Comparison of ENCODE assay signal across 1 cellular context in the genomic region with DNA sequence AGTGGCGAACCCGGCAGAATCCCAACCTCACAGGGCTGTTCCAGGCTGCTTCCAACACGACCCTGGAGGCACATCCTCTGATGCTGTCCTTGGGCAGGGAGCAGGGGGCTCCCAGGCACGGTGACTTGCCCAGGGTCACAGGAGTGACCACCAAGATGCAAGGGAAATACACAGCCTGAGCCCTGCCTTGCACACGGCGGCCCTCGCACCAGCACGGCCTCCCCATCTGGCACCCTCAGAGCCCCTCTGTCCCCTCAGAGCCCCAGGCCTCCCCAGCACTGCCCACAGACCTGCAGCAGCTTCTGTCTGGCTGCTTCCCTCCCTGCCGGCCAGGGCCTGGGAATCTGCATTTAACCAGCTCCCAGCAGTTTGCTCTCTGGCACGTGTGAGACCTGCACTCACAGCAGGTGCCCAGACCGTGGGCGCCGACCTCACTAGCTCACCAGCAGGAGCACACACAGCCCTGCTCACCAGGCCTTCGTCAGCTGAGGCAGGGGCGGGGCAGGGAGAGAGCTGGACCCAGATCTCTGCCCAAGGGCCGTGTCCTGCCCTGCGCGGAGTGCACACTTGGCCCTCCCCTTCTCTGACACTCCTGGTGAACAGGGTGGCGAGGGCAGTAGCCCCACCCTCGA.
A peak's percentile ranks its signal among the peaks of the same experiment; 100 is the strongest.
TF ChIP-seq lines count a peak whose summit lies in the region.

No MANE protein-coding gene starts in this region.

TF ChIP-seq in HepG2, 621 proteins besides CTCF, POLR2A, EP300 and RAD21 (continued from another document):
- TF ChIP-seq, protein P1, sequence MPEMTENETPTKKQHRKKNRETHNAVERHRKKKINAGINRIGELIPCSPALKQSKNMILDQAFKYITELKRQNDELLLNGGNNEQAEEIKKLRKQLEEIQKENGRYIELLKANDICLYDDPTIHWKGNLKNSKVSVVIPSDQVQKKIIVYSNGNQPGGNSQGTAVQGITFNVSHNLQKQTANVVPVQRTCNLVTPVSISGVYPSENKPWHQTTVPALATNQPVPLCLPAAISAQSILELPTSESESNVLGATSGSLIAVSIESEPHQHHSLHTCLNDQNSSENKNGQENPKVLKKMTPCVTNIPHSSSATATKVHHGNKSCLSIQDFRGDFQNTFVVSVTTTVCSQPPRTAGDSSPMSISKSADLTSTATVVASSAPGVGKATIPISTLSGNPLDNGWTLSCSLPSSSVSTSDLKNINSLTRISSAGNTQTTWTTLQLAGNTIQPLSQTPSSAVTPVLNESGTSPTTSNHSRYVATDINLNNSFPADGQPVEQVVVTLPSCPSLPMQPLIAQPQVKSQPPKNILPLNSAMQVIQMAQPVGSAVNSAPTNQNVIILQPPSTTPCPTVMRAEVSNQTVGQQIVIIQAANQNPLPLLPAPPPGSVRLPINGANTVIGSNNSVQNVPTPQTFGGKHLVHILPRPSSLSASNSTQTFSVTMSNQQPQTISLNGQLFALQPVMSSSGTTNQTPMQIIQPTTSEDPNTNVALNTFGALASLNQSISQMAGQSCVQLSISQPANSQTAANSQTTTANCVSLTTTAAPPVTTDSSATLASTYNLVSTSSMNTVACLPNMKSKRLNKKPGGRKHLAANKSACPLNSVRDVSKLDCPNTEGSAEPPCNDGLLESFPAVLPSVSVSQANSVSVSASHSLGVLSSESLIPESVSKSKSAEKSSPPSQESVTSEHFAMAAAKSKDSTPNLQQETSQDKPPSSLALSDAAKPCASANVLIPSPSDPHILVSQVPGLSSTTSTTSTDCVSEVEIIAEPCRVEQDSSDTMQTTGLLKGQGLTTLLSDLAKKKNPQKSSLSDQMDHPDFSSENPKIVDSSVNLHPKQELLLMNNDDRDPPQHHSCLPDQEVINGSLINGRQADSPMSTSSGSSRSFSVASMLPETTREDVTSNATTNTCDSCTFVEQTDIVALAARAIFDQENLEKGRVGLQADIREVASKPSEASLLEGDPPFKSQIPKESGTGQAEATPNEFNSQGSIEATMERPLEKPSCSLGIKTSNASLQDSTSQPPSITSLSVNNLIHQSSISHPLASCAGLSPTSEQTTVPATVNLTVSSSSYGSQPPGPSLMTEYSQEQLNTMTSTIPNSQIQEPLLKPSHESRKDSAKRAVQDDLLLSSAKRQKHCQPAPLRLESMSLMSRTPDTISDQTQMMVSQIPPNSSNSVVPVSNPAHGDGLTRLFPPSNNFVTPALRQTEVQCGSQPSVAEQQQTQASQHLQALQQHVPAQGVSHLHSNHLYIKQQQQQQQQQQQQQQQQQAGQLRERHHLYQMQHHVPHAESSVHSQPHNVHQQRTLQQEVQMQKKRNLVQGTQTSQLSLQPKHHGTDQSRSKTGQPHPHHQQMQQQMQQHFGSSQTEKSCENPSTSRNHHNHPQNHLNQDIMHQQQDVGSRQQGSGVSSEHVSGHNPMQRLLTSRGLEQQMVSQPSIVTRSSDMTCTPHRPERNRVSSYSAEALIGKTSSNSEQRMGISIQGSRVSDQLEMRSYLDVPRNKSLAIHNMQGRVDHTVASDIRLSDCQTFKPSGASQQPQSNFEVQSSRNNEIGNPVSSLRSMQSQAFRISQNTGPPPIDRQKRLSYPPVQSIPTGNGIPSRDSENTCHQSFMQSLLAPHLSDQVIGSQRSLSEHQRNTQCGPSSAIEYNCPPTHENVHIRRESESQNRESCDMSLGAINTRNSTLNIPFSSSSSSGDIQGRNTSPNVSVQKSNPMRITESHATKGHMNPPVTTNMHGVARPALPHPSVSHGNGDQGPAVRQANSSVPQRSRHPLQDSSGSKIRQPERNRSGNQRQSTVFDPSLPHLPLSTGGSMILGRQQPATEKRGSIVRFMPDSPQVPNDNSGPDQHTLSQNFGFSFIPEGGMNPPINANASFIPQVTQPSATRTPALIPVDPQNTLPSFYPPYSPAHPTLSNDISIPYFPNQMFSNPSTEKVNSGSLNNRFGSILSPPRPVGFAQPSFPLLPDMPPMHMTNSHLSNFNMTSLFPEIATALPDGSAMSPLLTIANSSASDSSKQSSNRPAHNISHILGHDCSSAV (CRISPR knock-in tag; IDR thresholded peaks at IDR 0.05; ENCODE audit: borderline replicate concordance): no peak
- TF ChIP-seq ZNF788 (CRISPR knock-in tag; IDR thresholded peaks at IDR 0.05; ENCODE audit: borderline replicate concordance): 0 out of 2 replicates have a peak, but pooled peaks have one; percentile 25
- 0 out of 2 replicates have a peak, but pooled peaks have one; percentile 38 for TF ChIP-seq HOXA7 (CRISPR knock-in tag; IDR thresholded peaks at IDR 0.05)
- no peak for TF ChIP-seq ZNF292 (CRISPR knock-in tag; IDR thresholded peaks at IDR 0.05; ENCODE audit: borderline replicate concordance, low read depth)
- TF ChIP-seq HMG20B (CRISPR knock-in tag; conservative IDR thresholded peaks at IDR 0.05): no peak
- TF ChIP-seq ZSCAN25 (CRISPR knock-in tag; IDR thresholded peaks at IDR 0.05): peak; percentile 91
- no peak for TF ChIP-seq NR3C1 (CRISPR knock-in tag; IDR thresholded peaks at IDR 0.05)
TF ChIP-seq in HepG2: peak in this region for 14.
